Comparison of ENCODE assay signal across 1 cellular context in genomic region chr2:74429487-74430451, GRCh38.
TF ChIP-seq lines count a peak whose summit lies in the region.

No MANE protein-coding gene starts in this region.

TF ChIP-seq in HepG2, 621 proteins besides CTCF, POLR2A, EP300 and RAD21 (continued from another document and continues in another):
- TF ChIP-seq, protein P1, sequence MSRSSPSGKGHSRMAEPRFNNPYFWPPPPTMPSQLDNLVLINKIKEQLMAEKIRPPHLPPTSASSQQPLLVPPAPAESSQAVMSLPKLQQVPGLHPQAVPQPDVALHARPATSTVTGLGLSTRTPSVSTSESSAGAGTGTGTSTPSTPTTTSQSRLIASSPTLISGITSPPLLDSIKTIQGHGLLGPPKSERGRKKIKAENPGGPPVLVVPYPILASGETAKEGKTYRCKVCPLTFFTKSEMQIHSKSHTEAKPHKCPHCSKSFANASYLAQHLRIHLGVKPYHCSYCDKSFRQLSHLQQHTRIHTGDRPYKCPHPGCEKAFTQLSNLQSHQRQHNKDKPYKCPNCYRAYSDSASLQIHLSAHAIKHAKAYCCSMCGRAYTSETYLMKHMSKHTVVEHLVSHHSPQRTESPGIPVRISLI (CRISPR knock-in tag; IDR thresholded peaks at IDR 0.05; ENCODE audit: borderline replicate concordance), result no peak
- TF ChIP-seq IKZF1 (IDR thresholded peaks at IDR 0.05) (no peak), GATAD1 (CRISPR knock-in tag; IDR thresholded peaks at IDR 0.05) (peak; percentile 44; the same call in 1 of the 2 replicates), THAP8 (CRISPR knock-in tag; IDR thresholded peaks at IDR 0.05; ENCODE audit: borderline replicate concordance) (no peak), ZNF766 (CRISPR knock-in tag; IDR thresholded peaks at IDR 0.05; ENCODE audit: borderline replicate concordance) (no peak), ZNF207 (IDR thresholded peaks at IDR 0.05; ENCODE audit: borderline replicate concordance) (no peak), HNRNPK (IDR thresholded peaks at IDR 0.05; ENCODE audit: low read depth, low read length, poor library complexity, severe bottlenecking) (no peak), ZNF276 (CRISPR knock-in tag; IDR thresholded peaks at IDR 0.05; ENCODE audit: low read depth) (peak; percentile 79; the same call in 1 of the 2 replicates), NR2F6 (IDR thresholded peaks at IDR 0.05) (peak; percentile 85), NR2F6 (CRISPR knock-in tag; IDR thresholded peaks at IDR 0.05) (peak; percentile 86), ZNF891 (CRISPR knock-in tag; IDR thresholded peaks at IDR 0.05) (no peak; the same call in 1 of the 2 replicates), KLF9 (CRISPR knock-in tag; IDR thresholded peaks at IDR 0.05; ENCODE audit: low read depth) (no peak), ZNF574 (CRISPR knock-in tag; IDR thresholded peaks at IDR 0.05) (peak; percentile 15; the same call in 1 of the 2 replicates), NAIF1 (CRISPR knock-in tag; IDR thresholded peaks at IDR 0.05; ENCODE audit: borderline replicate concordance) (peak; percentile 55; the same call in 1 of the 2 replicates), ARNT2 (CRISPR knock-in tag; IDR thresholded peaks at IDR 0.05; ENCODE audit: low read depth) (peak; percentile 78; the same call in 1 of the 2 replicates), CCAR2 (optimal IDR thresholded peaks at IDR 0.05; ENCODE audit: low read depth, low read length) (peak; percentile 10), REL (CRISPR knock-in tag; conservative IDR thresholded peaks at IDR 0.05) (peak; percentile 45; the same call in 1 of the 2 replicates), ATF7-NPFF (CRISPR knock-in tag; IDR thresholded peaks at IDR 0.05; ENCODE audit: low read depth) (peak; percentile 87), POLR2AphosphoS2 (IDR thresholded peaks at IDR 0.05; ENCODE audit: low read depth, low read length) (0 out of 2 replicates have a peak, but pooled peaks have one; percentile 48), NR1H2 (CRISPR knock-in tag; IDR thresholded peaks at IDR 0.05; ENCODE audit: borderline replicate concordance, low read depth) (no peak; the same call in 1 of the 2 replicates), TIGD3 (CRISPR knock-in tag; IDR thresholded peaks at IDR 0.05; ENCODE audit: borderline replicate concordance) (0 out of 2 replicates have a peak, but pooled peaks have one; percentile 53), PCBP2 (optimal IDR thresholded peaks at IDR 0.05; ENCODE audit: low read depth, low read length, poor library complexity, severe bottlenecking) (peak; percentile 80), JARID2 (CRISPR knock-in tag; IDR thresholded peaks at IDR 0.05; ENCODE audit: insufficient replicate concordance) (no peak), MYC (CRISPR knock-in tag; IDR thresholded peaks at IDR 0.05; ENCODE audit: borderline replicate concordance) (peak; percentile 24; the same call in 1 of the 2 replicates), THAP11 (CRISPR knock-in tag; IDR thresholded peaks at IDR 0.05) (peak; percentile 38), TERF1 (CRISPR knock-in tag; IDR thresholded peaks at IDR 0.05) (0 out of 2 replicates have a peak, but pooled peaks have one; percentile 60), ZNF790 (CRISPR knock-in tag; IDR thresholded peaks at IDR 0.05; ENCODE audit: borderline replicate concordance) (peak; percentile 17; the same call in 1 of the 2 replicates), DPF2 (CRISPR knock-in tag; IDR thresholded peaks at IDR 0.05; ENCODE audit: borderline replicate concordance, low read depth) (peak; percentile 86; the same call in 1 of the 2 replicates), FOXP4 (CRISPR knock-in tag; IDR thresholded peaks at IDR 0.05) (peak; percentile 71; the same call in 1 of the 2 replicates), HNRNPH1 (optimal IDR thresholded peaks at IDR 0.05; ENCODE audit: low read depth, low read length) (peak; percentile 69), CREM (IDR thresholded peaks at IDR 0.05) (peak; percentile 75; the same call in 1 of the 2 replicates), CREM (CRISPR knock-in tag; IDR thresholded peaks at IDR 0.05) (no peak), STAG1 (CRISPR knock-in tag; IDR thresholded peaks at IDR 0.05) (peak; percentile 11; the same call in 1 of the 2 replicates), HIC2 (CRISPR knock-in tag; IDR thresholded peaks at IDR 0.05; ENCODE audit: low read depth) (peak; percentile 94), ZNF501 (CRISPR knock-in tag; IDR thresholded peaks at IDR 0.05) (peak; percentile 49; the same call in 1 of the 2 replicates), ZFP36L2 (CRISPR knock-in tag; IDR thresholded peaks at IDR 0.05) (no peak), IKZF5 (CRISPR knock-in tag; IDR thresholded peaks at IDR 0.05) (peak; percentile 58; the same call in 1 of the 2 replicates)
- TF ChIP-seq, protein P2, sequence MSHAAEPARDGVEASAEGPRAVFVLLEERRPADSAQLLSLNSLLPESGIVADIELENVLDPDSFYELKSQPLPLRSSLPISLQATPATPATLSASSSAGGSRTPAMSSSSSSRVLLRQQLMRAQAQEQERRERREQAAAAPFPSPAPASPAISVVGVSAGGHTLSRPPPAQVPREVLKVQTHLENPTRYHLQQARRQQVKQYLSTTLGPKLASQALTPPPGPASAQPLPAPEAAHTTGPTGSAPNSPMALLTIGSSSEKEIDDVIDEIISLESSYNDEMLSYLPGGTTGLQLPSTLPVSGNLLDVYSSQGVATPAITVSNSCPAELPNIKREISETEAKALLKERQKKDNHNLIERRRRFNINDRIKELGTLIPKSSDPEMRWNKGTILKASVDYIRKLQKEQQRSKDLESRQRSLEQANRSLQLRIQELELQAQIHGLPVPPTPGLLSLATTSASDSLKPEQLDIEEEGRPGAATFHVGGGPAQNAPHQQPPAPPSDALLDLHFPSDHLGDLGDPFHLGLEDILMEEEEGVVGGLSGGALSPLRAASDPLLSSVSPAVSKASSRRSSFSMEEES (CRISPR knock-in tag; IDR thresholded peaks at IDR 0.05), result no peak; the same call in 1 of the 2 replicates
- TF ChIP-seq, protein P3, sequence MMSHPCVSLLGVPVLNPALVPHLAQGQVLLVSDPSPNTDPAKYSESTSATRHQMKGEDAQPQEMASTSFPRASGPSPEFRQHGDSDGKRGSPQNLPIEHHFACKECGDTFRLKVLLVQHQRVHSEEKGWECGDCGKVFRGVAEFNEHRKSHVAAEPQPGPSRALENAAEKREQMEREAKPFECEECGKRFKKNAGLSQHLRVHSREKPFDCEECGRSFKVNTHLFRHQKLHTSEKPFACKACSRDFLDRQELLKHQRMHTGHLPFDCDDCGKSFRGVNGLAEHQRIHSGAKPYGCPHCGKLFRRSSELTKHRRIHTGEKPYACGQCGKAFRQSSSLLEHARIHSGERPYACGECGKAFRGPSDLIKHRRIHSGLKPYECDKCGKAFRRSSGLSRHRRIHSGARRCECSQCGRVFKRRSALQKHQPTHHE (CRISPR knock-in tag; IDR thresholded peaks at IDR 0.05; ENCODE audit: borderline replicate concordance), result peak; percentile 45; the same call in 1 of the 2 replicates
- TF ChIP-seq, protein P4, sequence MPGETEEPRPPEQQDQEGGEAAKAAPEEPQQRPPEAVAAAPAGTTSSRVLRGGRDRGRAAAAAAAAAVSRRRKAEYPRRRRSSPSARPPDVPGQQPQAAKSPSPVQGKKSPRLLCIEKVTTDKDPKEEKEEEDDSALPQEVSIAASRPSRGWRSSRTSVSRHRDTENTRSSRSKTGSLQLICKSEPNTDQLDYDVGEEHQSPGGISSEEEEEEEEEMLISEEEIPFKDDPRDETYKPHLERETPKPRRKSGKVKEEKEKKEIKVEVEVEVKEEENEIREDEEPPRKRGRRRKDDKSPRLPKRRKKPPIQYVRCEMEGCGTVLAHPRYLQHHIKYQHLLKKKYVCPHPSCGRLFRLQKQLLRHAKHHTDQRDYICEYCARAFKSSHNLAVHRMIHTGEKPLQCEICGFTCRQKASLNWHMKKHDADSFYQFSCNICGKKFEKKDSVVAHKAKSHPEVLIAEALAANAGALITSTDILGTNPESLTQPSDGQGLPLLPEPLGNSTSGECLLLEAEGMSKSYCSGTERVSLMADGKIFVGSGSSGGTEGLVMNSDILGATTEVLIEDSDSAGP (CRISPR knock-in tag; IDR thresholded peaks at IDR 0.05; ENCODE audit: borderline replicate concordance), result peak; percentile 93
